Comparison of ENCODE assay signal across 8 cellular contexts in the genomic region with DNA sequence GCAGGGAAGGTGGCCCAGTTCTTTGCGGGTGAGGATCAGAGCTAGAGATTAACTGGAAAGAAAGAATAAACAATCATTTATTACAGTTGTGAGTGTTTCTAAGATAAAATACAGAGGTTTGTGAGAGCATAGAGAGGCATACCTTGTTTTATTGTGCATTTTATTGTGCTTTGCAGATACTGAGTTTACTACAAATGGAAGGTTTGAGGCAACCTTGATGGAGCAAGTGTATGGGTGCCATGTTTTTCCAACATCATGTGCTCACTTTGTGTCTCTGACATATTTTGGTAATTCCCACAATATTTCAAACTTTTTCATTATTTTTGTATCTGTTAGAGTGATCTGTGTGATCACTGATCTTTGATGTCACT. TPM values are rescaled to one million over a fixed set of nuclear protein-coding genes. Genes with fewer than 3 reads are reported as not detected.
DNase-seq lines count a peak whose midpoint lies in the region; ATAC-seq and TF ChIP-seq lines count a peak whose summit lies in the region.

No MANE protein-coding gene starts in this region.

- 3 to 17% methylated on average over 1 of the region's 1 CpG for whole genome bisulfite sequencing in body of pancreas, 2 donors

- TF ChIP-seq POLR2A in body of pancreas (IDR thresholded peaks at IDR 0.05) = no peak

- no peaks in the 10 kb centered on the region for H3K9me3 ChIP-seq in body of pancreas
- H3K9me3 ChIP-seq in mononuclear cell (ENCODE audit: low read depth, low read length) = no peaks in the 10 kb centered on the region

- ATAC-seq in body of pancreas = no peak
- no peak for ATAC-seq in HG02870 (IDR thresholded peaks at IDR 0.05; ENCODE audit: unreplicated experiment)
- ATAC-seq in GM21526 (IDR thresholded peaks at IDR 0.05; ENCODE audit: low FRiP score, unreplicated experiment) = no peak

- intact Hi-C loops in body of pancreas (cut with DNase I) = no loop called here

- H3K27me3 ChIP-seq in HL-60 (ENCODE audit: insufficient read depth, poor library complexity, severe bottlenecking) (no peaks in the 10 kb centered on the region), body of pancreas (no peaks in the 10 kb centered on the region), mononuclear cell (ENCODE audit: insufficient read depth, low read length) (no peaks in the 10 kb centered on the region)

- TF ChIP-seq CTCF in HL-60 (IDR thresholded peaks at IDR 0.05; ENCODE audit: insufficient read depth, low read length) = no peak
- TF ChIP-seq CTCF in body of pancreas (IDR thresholded peaks at IDR 0.05) = no peak

- peaks cover 13% of the 10 kb centered on the region for H3K4me1 ChIP-seq in body of pancreas
- peaks cover 25% of the 10 kb centered on the region for H3K4me1 ChIP-seq in mononuclear cell (ENCODE audit: insufficient read depth, low read length)

- H3K4me3 ChIP-seq in HL-60 (replicated peaks; ENCODE audit: insufficient read depth, low read length) (peak overlapping the region; percentile 75), body of pancreas (peak overlapping the region; percentile 6 to 16), mononuclear cell (ENCODE audit: low read length) (peak overlapping the region; percentile 77)

- no peaks in the 10 kb centered on the region for H3K36me3 ChIP-seq in body of pancreas (replicated peaks in 1 of 2; ENCODE audit: insufficient read depth in 1 of 2, low read depth in 2 of 2)

- peak; percentile 11 for DNase-seq in A172 (ENCODE audit: low spot score)
- no peak for DNase-seq in HL-60 (ENCODE audit: low read depth in 1 of 2, low spot score in 1 of 2)
- DNase-seq in body of pancreas = no peak
- DNase-seq in islet precursor cell = no peak
- DNase-seq in NCI-H187 treated with DMSO at 0.1 percent for 48 hours (lab: John Stamatoyannopoulos, UW) = no peak

- peak overlapping the region; percentile 79 for H3K27ac ChIP-seq in HL-60 (replicated peaks)
- H3K27ac ChIP-seq in body of pancreas = peak overlapping the region; percentile 46 to 84 (median 76)

RNA-seq across cellular contexts. Expression of a gene that starts 0.7 kb away (rescaled TPM):
- 13.0 and 18.8 TPM in 2 replicates for total RNA-seq in A172 (2014; rRNA removed; shearing (Covaris generic))
- total RNA-seq in body of pancreas (1 to 10 TPM in 1 of 2 donors, not detected in 1; 1.3 TPM), mononuclear cell (1.9 TPM)

RNA-seq across cellular contexts. Expression of a gene that starts 32.0 kb away (rescaled TPM):
- 19.1 and 21.7 TPM in 2 replicates for total RNA-seq in A172 (2014; rRNA removed; shearing (Covaris generic))
- total RNA-seq in body of pancreas (1 to 10 TPM; 7.3 to 9.2 TPM), mononuclear cell (11.5 TPM)

RNA-seq across cellular contexts. Expression of a gene that starts 41.2 kb away (rescaled TPM):
- total RNA-seq in A172 (2014; rRNA removed; shearing (Covaris generic)) = 207 and 210 TPM in 2 replicates
- total RNA-seq in body of pancreas (10 to 100 TPM; 33.6 to 45.1 TPM), mononuclear cell (65.0 TPM)

Comparison
In these comparisons a context has a peak if more than half of its experiments do, and no peak if none do; other contexts are left out.
1. H3K4me3 ChIP-seq: peak in every context shown above with its lines; median percentile 77 in mononuclear cell; 75 in HL-60; 11 in body of pancreas.